Comparison of ENCODE assay signal across 1 cellular context in the genomic region with DNA sequence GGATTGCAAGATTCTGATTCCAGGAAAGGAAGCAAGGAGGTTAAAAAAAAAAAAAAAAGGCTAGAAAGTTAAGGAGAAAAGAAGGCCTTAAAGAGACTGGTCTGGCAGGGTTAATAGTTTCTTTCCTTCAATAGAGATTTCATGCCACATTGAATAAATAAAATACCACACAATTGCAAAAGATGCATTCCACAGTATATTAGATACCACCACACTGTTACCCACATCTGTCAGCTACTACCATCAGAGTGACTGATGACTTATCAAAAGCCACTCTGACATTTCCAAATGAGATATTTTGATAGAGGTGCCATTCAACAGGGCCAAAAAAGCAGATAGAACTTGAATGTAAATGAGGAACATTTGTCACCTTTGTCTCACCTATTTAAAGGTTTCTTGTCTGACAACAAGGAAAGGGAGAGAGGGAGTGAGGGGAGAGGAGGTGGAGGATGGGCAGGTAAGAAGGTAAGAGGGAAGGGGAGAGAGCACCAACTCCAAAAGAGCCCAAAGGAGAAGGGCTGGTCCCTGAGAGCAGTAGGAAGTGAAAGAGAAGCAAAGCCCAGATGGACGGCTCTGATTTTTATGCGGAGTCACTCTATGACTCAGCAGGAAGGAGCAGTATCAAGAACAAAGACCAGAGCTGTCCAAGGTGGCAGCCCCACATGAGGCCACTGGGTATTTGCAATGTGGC.
TF ChIP-seq lines count a peak whose summit lies in the region.

No MANE protein-coding gene starts in this region.

TF ChIP-seq in K562, 482 proteins besides CTCF, POLR2A, EP300 and RAD21 (continued from another document and continues in another):
- TF ChIP-seq, protein P1, sequence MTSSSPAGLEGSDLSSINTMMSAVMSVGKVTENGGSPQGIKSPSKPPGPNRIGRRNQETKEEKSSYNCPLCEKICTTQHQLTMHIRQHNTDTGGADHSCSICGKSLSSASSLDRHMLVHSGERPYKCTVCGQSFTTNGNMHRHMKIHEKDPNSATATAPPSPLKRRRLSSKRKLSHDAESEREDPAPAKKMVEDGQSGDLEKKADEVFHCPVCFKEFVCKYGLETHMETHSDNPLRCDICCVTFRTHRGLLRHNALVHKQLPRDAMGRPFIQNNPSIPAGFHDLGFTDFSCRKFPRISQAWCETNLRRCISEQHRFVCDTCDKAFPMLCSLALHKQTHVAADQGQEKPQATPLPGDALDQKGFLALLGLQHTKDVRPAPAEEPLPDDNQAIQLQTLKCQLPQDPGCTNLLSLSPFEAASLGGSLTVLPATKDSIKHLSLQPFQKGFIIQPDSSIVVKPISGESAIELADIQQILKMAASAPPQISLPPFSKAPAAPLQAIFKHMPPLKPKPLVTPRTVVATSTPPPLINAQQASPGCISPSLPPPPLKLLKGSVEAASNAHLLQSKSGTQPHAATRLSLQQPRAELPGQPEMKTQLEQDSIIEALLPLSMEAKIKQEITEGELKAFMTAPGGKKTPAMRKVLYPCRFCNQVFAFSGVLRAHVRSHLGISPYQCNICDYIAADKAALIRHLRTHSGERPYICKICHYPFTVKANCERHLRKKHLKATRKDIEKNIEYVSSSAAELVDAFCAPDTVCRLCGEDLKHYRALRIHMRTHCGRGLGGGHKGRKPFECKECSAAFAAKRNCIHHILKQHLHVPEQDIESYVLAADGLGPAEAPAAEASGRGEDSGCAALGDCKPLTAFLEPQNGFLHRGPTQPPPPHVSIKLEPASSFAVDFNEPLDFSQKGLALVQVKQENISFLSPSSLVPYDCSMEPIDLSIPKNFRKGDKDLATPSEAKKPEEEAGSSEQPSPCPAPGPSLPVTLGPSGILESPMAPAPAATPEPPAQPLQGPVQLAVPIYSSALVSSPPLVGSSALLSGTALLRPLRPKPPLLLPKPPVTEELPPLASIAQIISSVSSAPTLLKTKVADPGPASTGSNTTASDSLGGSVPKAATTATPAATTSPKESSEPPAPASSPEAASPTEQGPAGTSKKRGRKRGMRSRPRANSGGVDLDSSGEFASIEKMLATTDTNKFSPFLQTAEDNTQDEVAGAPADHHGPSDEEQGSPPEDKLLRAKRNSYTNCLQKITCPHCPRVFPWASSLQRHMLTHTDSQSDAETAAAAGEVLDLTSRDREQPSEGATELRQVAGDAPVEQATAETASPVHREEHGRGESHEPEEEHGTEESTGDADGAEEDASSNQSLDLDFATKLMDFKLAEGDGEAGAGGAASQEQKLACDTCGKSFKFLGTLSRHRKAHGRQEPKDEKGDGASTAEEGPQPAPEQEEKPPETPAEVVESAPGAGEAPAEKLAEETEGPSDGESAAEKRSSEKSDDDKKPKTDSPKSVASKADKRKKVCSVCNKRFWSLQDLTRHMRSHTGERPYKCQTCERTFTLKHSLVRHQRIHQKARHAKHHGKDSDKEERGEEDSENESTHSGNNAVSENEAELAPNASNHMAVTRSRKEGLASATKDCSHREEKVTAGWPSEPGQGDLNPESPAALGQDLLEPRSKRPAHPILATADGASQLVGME (CRISPR knock-in tag; IDR thresholded peaks at IDR 0.05), result no peak
- TF ChIP-seq BHLHE40 (IDR thresholded peaks at IDR 0.05; ENCODE audit: low read length), result no peak
- peak; percentile 85 for TF ChIP-seq SMAD3 (CRISPR knock-in tag; conservative IDR thresholded peaks at IDR 0.05)
- peak; percentile 90 for TF ChIP-seq SOX6 (IDR thresholded peaks at IDR 0.05)
- peak; percentile 100 for TF ChIP-seq BACH1 (tag; IDR thresholded peaks at IDR 0.05)
- TF ChIP-seq, protein P2, sequence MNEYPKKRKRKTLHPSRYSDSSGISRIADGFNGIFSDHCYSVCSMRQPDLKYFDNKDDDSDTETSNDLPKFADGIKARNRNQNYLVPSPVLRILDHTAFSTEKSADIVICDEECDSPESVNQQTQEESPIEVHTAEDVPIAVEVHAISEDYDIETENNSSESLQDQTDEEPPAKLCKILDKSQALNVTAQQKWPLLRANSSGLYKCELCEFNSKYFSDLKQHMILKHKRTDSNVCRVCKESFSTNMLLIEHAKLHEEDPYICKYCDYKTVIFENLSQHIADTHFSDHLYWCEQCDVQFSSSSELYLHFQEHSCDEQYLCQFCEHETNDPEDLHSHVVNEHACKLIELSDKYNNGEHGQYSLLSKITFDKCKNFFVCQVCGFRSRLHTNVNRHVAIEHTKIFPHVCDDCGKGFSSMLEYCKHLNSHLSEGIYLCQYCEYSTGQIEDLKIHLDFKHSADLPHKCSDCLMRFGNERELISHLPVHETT (CRISPR knock-in tag; conservative IDR thresholded peaks at IDR 0.05 in 1 of 2, IDR thresholded peaks at IDR 0.05 in 1 of 2), result peak in 1 of 2 experiments; percentile 89; a peak in 2 of 4 replicates
- no peak for TF ChIP-seq PPARD (CRISPR knock-in tag; IDR thresholded peaks at IDR 0.05)
- no peak for TF ChIP-seq KLF13 (tag; IDR thresholded peaks at IDR 0.05; ENCODE audit: borderline replicate concordance, low read depth)
- TF ChIP-seq HMG20A (CRISPR knock-in tag; conservative IDR thresholded peaks at IDR 0.05), result no peak
- TF ChIP-seq, protein P3, sequence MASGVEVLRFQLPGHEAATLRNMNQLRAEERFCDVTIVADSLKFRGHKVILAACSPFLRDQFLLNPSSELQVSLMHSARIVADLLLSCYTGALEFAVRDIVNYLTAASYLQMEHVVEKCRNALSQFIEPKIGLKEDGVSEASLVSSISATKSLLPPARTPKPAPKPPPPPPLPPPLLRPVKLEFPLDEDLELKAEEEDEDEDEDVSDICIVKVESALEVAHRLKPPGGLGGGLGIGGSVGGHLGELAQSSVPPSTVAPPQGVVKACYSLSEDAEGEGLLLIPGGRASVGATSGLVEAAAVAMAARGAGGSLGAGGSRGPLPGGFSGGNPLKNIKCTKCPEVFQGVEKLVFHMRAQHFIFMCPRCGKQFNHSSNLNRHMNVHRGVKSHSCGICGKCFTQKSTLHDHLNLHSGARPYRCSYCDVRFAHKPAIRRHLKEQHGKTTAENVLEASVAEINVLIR (CRISPR knock-in tag; IDR thresholded peaks at IDR 0.05), result no peak; the same call in 1 of the 2 replicates
- TF ChIP-seq, protein P4, sequence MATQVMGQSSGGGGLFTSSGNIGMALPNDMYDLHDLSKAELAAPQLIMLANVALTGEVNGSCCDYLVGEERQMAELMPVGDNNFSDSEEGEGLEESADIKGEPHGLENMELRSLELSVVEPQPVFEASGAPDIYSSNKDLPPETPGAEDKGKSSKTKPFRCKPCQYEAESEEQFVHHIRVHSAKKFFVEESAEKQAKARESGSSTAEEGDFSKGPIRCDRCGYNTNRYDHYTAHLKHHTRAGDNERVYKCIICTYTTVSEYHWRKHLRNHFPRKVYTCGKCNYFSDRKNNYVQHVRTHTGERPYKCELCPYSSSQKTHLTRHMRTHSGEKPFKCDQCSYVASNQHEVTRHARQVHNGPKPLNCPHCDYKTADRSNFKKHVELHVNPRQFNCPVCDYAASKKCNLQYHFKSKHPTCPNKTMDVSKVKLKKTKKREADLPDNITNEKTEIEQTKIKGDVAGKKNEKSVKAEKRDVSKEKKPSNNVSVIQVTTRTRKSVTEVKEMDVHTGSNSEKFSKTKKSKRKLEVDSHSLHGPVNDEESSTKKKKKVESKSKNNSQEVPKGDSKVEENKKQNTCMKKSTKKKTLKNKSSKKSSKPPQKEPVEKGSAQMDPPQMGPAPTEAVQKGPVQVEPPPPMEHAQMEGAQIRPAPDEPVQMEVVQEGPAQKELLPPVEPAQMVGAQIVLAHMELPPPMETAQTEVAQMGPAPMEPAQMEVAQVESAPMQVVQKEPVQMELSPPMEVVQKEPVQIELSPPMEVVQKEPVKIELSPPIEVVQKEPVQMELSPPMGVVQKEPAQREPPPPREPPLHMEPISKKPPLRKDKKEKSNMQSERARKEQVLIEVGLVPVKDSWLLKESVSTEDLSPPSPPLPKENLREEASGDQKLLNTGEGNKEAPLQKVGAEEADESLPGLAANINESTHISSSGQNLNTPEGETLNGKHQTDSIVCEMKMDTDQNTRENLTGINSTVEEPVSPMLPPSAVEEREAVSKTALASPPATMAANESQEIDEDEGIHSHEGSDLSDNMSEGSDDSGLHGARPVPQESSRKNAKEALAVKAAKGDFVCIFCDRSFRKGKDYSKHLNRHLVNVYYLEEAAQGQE (CRISPR knock-in tag; IDR thresholded peaks at IDR 0.05; ENCODE audit: low read depth), result peak; percentile 99
- TF ChIP-seq, protein P5, sequence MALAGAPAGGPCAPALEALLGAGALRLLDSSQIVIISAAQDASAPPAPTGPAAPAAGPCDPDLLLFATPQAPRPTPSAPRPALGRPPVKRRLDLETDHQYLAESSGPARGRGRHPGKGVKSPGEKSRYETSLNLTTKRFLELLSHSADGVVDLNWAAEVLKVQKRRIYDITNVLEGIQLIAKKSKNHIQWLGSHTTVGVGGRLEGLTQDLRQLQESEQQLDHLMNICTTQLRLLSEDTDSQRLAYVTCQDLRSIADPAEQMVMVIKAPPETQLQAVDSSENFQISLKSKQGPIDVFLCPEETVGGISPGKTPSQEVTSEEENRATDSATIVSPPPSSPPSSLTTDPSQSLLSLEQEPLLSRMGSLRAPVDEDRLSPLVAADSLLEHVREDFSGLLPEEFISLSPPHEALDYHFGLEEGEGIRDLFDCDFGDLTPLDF (CRISPR knock-in tag; IDR thresholded peaks at IDR 0.05), result 0 out of 2 replicates have a peak, but pooled peaks have one; percentile 64
- TF ChIP-seq ZNF583 (CRISPR knock-in tag; IDR thresholded peaks at IDR 0.05), result peak; percentile 78; the same call in 1 of the 2 replicates
- TF ChIP-seq, protein P6, sequence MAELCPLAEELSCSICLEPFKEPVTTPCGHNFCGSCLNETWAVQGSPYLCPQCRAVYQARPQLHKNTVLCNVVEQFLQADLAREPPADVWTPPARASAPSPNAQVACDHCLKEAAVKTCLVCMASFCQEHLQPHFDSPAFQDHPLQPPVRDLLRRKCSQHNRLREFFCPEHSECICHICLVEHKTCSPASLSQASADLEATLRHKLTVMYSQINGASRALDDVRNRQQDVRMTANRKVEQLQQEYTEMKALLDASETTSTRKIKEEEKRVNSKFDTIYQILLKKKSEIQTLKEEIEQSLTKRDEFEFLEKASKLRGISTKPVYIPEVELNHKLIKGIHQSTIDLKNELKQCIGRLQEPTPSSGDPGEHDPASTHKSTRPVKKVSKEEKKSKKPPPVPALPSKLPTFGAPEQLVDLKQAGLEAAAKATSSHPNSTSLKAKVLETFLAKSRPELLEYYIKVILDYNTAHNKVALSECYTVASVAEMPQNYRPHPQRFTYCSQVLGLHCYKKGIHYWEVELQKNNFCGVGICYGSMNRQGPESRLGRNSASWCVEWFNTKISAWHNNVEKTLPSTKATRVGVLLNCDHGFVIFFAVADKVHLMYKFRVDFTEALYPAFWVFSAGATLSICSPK (IDR thresholded peaks at IDR 0.05; ENCODE audit: borderline replicate concordance), result no peak
- peak; percentile 58; the same call in 1 of the 2 replicates for TF ChIP-seq ZNF311 (CRISPR knock-in tag; IDR thresholded peaks at IDR 0.05)
- TF ChIP-seq, protein P7, sequence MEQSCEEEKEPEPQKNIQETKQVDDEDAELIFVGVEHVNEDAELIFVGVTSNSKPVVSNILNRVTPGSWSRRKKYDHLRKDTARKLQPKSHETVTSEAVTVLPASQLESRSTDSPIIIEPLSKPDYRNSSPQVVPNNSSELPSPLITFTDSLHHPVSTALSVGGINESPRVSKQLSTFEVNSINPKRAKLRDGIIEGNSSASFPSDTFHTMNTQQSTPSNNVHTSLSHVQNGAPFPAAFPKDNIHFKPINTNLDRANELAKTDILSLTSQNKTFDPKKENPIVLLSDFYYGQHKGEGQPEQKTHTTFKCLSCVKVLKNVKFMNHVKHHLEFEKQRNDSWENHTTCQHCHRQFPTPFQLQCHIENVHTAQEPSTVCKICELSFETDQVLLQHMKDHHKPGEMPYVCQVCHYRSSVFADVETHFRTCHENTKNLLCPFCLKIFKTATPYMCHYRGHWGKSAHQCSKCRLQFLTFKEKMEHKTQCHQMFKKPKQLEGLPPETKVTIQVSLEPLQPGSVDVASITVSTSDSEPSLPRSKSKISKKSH (CRISPR knock-in tag; IDR thresholded peaks at IDR 0.05), result no peak
- TF ChIP-seq C11orf30 (IDR thresholded peaks at IDR 0.05; ENCODE audit: low read depth), result peak; percentile 100
- peak; percentile 76; the same call in 1 of the 2 replicates for TF ChIP-seq PYGO2 (tag; IDR thresholded peaks at IDR 0.05)
- no peak for TF ChIP-seq NELFE (IDR thresholded peaks at IDR 0.05; ENCODE audit: insufficient read depth, insufficient read length)
- peak; percentile 50; the same call in 1 of the 2 replicates for TF ChIP-seq ZNF24 (IDR thresholded peaks at IDR 0.05)
- peak; percentile 68 for TF ChIP-seq CREM (IDR thresholded peaks at IDR 0.05; ENCODE audit: low read depth)
- peak; percentile 63; the same call in 1 of the 2 replicates for TF ChIP-seq ZNF830 (CRISPR knock-in tag; IDR thresholded peaks at IDR 0.05)
- TF ChIP-seq, protein P8, sequence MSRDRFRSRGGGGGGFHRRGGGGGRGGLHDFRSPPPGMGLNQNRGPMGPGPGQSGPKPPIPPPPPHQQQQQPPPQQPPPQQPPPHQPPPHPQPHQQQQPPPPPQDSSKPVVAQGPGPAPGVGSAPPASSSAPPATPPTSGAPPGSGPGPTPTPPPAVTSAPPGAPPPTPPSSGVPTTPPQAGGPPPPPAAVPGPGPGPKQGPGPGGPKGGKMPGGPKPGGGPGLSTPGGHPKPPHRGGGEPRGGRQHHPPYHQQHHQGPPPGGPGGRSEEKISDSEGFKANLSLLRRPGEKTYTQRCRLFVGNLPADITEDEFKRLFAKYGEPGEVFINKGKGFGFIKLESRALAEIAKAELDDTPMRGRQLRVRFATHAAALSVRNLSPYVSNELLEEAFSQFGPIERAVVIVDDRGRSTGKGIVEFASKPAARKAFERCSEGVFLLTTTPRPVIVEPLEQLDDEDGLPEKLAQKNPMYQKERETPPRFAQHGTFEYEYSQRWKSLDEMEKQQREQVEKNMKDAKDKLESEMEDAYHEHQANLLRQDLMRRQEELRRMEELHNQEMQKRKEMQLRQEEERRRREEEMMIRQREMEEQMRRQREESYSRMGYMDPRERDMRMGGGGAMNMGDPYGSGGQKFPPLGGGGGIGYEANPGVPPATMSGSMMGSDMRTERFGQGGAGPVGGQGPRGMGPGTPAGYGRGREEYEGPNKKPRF (IDR thresholded peaks at IDR 0.05; ENCODE audit: low read depth, low read length), result no peak
- TF ChIP-seq, protein P9, sequence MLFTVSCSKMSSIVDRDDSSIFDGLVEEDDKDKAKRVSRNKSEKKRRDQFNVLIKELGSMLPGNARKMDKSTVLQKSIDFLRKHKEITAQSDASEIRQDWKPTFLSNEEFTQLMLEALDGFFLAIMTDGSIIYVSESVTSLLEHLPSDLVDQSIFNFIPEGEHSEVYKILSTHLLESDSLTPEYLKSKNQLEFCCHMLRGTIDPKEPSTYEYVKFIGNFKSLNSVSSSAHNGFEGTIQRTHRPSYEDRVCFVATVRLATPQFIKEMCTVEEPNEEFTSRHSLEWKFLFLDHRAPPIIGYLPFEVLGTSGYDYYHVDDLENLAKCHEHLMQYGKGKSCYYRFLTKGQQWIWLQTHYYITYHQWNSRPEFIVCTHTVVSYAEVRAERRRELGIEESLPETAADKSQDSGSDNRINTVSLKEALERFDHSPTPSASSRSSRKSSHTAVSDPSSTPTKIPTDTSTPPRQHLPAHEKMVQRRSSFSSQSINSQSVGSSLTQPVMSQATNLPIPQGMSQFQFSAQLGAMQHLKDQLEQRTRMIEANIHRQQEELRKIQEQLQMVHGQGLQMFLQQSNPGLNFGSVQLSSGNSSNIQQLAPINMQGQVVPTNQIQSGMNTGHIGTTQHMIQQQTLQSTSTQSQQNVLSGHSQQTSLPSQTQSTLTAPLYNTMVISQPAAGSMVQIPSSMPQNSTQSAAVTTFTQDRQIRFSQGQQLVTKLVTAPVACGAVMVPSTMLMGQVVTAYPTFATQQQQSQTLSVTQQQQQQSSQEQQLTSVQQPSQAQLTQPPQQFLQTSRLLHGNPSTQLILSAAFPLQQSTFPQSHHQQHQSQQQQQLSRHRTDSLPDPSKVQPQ (CRISPR knock-in tag; IDR thresholded peaks at IDR 0.05; ENCODE audit: borderline replicate concordance), result no peak
- TF ChIP-seq, protein P10, sequence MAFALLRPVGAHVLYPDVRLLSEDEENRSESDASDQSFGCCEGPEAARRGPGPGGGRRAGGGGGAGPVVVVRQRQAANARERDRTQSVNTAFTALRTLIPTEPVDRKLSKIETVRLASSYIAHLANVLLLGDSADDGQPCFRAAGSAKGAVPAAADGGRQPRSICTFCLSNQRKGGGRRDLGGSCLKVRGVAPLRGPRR (CRISPR knock-in tag; IDR thresholded peaks at IDR 0.05), result no peak
- no peak for TF ChIP-seq CBX5 (IDR thresholded peaks at IDR 0.05; ENCODE audit: borderline replicate concordance, low read depth)
- TF ChIP-seq PHF20 (IDR thresholded peaks at IDR 0.05; ENCODE audit: partially characterized antibody), result no peak
- no peak for TF ChIP-seq ZSCAN32 (CRISPR knock-in tag; IDR thresholded peaks at IDR 0.05)
